Comparison of ENCODE assay signal across 8 cellular contexts in genomic region chr1:2642560-2643413, GRCh38. TPM values are rescaled to one million over a fixed set of nuclear protein-coding genes. Genes with fewer than 3 reads are reported as not detected.
A peak's percentile ranks its signal among the peaks of the same experiment; 100 is the strongest.
DNase-seq lines count a peak whose midpoint lies in the region; TF ChIP-seq lines count a peak whose summit lies in the region.

No MANE protein-coding gene starts in this region.

- peak; percentile 100 for DNase-seq in GM03348 (ENCODE audit: low spot score)
- peak; percentile 100 for DNase-seq in HEK293T (ENCODE audit: extremely low spot score)
- DNase-seq in MV-4-11 (lab: John Stamatoyannopoulos, UW), result peak; percentile 85
- peak; percentile 83 to 93 for DNase-seq in SJSA1 (ENCODE audit: low read depth in 1 of 2, low spot score in 2 of 2)
- peak; percentile 97 for DNase-seq in activated naive CD4-positive, alpha-beta T cell treated with anti-CD3 and anti-CD28 coated beads for 36 hours
- peak; percentile 80 for DNase-seq in globus pallidus (ENCODE audit: low spot score)
- peak in 55 of 56 donors; percentile 40 to 95 (median 80) for DNase-seq in nucleus accumbens (lab: John Stamatoyannopoulos, UW)
- DNase-seq in superior temporal gyrus (ENCODE audit: extremely low spot score), result peak; percentile 82

- intact Hi-C loops in activated naive CD4-positive, alpha-beta T cell treated with anti-CD3 and anti-CD28 coated beads for 36 hours (cut with micrococcal nuclease), result loop anchor here (1.0 to 5.0 kb wide), 5 partner anchors 57 to 448 kb away; partner anchors contain the start of genes FAAP20, PANK4 and PEX10

- no peaks in the 10 kb centered on the region for H3K27me3 Mint-ChIP-seq in activated naive CD4-positive, alpha-beta T cell treated with anti-CD3 and anti-CD28 coated beads for 36 hours (ENCODE audit: low read depth)

- peaks cover 14% of the 10 kb centered on the region for H3K4me1 ChIP-seq in SJSA1 (replicated peaks)

- H3K36me3 Mint-ChIP-seq in activated naive CD4-positive, alpha-beta T cell treated with anti-CD3 and anti-CD28 coated beads for 36 hours (ENCODE audit: low read depth), result no peaks in the 10 kb centered on the region

- POLR2A ChIA-PET in HEK293T (lab: Yijun Ruan, JAX), result no interaction called here

- peaks cover 6% of the 10 kb centered on the region for H3K4me1 Mint-ChIP-seq in activated naive CD4-positive, alpha-beta T cell treated with anti-CD3 and anti-CD28 coated beads for 36 hours (ENCODE audit: low read depth)

- H3K4me3 Mint-ChIP-seq in activated naive CD4-positive, alpha-beta T cell treated with anti-CD3 and anti-CD28 coated beads for 36 hours, result peak overlapping the region; percentile 90

- CTCF ChIA-PET in HEK293T (lab: Yijun Ruan, JAX), result no interaction called here
- CTCF ChIA-PET in activated naive CD4-positive, alpha-beta T cell treated with anti-CD3 and anti-CD28 coated beads for 36 hours (lab: Charles Lee), result interaction anchor here (1.0 kb wide), 1 partner anchor 26 kb away, joined by 6 read pairs; no protein-coding TSS in a partner anchor

- no peaks in the 10 kb centered on the region for H3K27me3 ChIP-seq in SJSA1 (replicated peaks)

- H3K36me3 ChIP-seq in SJSA1, result no peaks in the 10 kb centered on the region

- H3K27ac ChIP-seq in SJSA1, result peak overlapping the region; percentile 40

- H3K27ac Mint-ChIP-seq in activated naive CD4-positive, alpha-beta T cell treated with anti-CD3 and anti-CD28 coated beads for 36 hours, result peak overlapping the region; percentile 88

- peaks cover 4% of the 10 kb centered on the region for H3K9me3 ChIP-seq in SJSA1 (replicated peaks)

- peak overlapping the region; percentile 65 for H3K4me3 ChIP-seq in SJSA1

- H3K9me3 Mint-ChIP-seq in activated naive CD4-positive, alpha-beta T cell treated with anti-CD3 and anti-CD28 coated beads for 36 hours, result peaks cover 10% of the 10 kb centered on the region

TF ChIP-seq in HEK293T, 16 proteins besides CTCF, POLR2A, EP300 and RAD21:
- 0 out of 2 replicates have a peak, but pooled peaks have one; percentile 40 for TF ChIP-seq L3MBTL2 (conservative IDR thresholded peaks at IDR 0.05)
- TF ChIP-seq, protein P1, sequence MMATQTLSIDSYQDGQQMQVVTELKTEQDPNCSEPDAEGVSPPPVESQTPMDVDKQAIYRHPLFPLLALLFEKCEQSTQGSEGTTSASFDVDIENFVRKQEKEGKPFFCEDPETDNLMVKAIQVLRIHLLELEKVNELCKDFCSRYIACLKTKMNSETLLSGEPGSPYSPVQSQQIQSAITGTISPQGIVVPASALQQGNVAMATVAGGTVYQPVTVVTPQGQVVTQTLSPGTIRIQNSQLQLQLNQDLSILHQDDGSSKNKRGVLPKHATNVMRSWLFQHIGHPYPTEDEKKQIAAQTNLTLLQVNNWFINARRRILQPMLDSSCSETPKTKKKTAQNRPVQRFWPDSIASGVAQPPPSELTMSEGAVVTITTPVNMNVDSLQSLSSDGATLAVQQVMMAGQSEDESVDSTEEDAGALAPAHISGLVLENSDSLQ (IDR thresholded peaks at IDR 0.05), result no peak
- TF ChIP-seq ELF4 (IDR thresholded peaks at IDR 0.05), result peak; percentile 23; the same call in 1 of the 2 replicates
TF ChIP-seq in HEK293T: peak in this region for 2.

RNA-seq across cellular contexts. Expression of gene MMEL1, which starts 10.0 kb away (rescaled TPM):
- total RNA-seq in SJSA1 (2014; rRNA removed; shearing (Covaris generic)), result not detected in 2 replicates
- total RNA-seq in activated naive CD4-positive, alpha-beta T cell treated with anti-CD3 and anti-CD28 coated beads for 36 hours, result 1 to 10 TPM; 1.2 to 1.5 TPM

RNA-seq across cellular contexts. Expression of gene PRXL2B, which starts 56.2 kb away (rescaled TPM):
- total RNA-seq in SJSA1 (2014; rRNA removed; shearing (Covaris generic)), result 15.2 and 16.4 TPM in 2 replicates
- 10 to 100 TPM; 21.8 to 22.1 TPM for total RNA-seq in activated naive CD4-positive, alpha-beta T cell treated with anti-CD3 and anti-CD28 coated beads for 36 hours

Comparison
In these comparisons a context has a peak if more than half of its experiments do, and no peak if none do; other contexts are left out.
1. Peak in every context shown above with its lines: DNase-seq, H3K4me3 ChIP-seq and H3K27ac ChIP-seq.